1 cellular context compared by ENCODE assay signal in genomic region chr3:152305075-152305474, GRCh38.
TF ChIP-seq lines count a peak whose summit lies in the region.

No MANE protein-coding gene starts in this region.

TF ChIP-seq in IMR-90, 13 proteins besides CTCF, POLR2A, EP300 and RAD21 (continued from another document):
- TF ChIP-seq, protein P1, sequence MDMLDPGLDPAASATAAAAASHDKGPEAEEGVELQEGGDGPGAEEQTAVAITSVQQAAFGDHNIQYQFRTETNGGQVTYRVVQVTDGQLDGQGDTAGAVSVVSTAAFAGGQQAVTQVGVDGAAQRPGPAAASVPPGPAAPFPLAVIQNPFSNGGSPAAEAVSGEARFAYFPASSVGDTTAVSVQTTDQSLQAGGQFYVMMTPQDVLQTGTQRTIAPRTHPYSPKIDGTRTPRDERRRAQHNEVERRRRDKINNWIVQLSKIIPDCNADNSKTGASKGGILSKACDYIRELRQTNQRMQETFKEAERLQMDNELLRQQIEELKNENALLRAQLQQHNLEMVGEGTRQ (IDR thresholded peaks at IDR 0.05; ENCODE audit: low read depth, low read length), result no peak
